In genomic region chr9:127545196-127546124, GRCh38 we compare ENCODE assay signal across 8 cellular contexts.
DNase-seq lines count a peak whose midpoint lies in the region; ATAC-seq and TF ChIP-seq lines count a peak whose summit lies in the region.

No MANE protein-coding gene starts in this region.

- H3K4me1 Mint-ChIP-seq in activated CD4-positive, alpha-beta T cell treated with anti-CD3 and anti-CD28 coated beads for 36 hours = no peaks in the 10 kb centered on the region

- DNase-seq in COLO668 (lab: John Stamatoyannopoulos, UW; ENCODE audit: unreplicated experiment) (peak; percentile 76), astrocyte of the cerebellum (ENCODE audit: low read depth) (peak; percentile 63), kidney glomerular epithelial cell (lab: John Stamatoyannopoulos, UW) (peak; percentile 98), tibial artery (no peak), cerebellar cortex (ENCODE audit: low spot score) (no peak)
- DNase-seq in activated CD4-positive, alpha-beta T cell treated with anti-CD3 and anti-CD28 coated beads for 36 hours = no peak

- peaks cover 20 to 84% (median 71%) of the 10 kb centered on the region in 4 donors for H3K4me1 ChIP-seq in tibial artery

- H3K36me3 ChIP-seq in tibial artery = peaks cover 0 to 8% (median 5%) of the 10 kb centered on the region in 3 donors

- peak overlapping the region; percentile 76 to 77 for H3K27ac ChIP-seq in tibial artery

- H3K36me3 Mint-ChIP-seq in activated CD4-positive, alpha-beta T cell treated with anti-CD3 and anti-CD28 coated beads for 36 hours (ENCODE audit: low read depth) = no peaks in the 10 kb centered on the region

- H3K4me3 ChIP-seq in astrocyte of the cerebellum (ENCODE audit: low read depth, low read length) = no peak overlapping the region
- H3K4me3 ChIP-seq in tibial artery = no peak overlapping the region

- no peaks in the 10 kb centered on the region for H3K9me3 ChIP-seq in tibial artery

- intact Hi-C loops in tibial artery (cut with DNase I; ENCODE audit: low total_unique reads) = no loop called here
- intact Hi-C loops in activated CD4-positive, alpha-beta T cell treated with anti-CD3 and anti-CD28 coated beads for 36 hours (cut with DNase I, micrococcal nuclease) = no loop called here

- H3K27me3 ChIP-seq in tibial artery = no peaks in the 10 kb centered on the region

- POLR2A ChIA-PET in activated CD4-positive, alpha-beta T cell treated with anti-CD3 and anti-CD28 coated beads for 36 hours (lab: Charles Lee) = no interaction called here

- in situ Hi-C loops in astrocyte of the cerebellum (cut with HindIII; ENCODE audit: low sequenced_read_pairs) = no loop called here

- no peaks in the 10 kb centered on the region for H3K27me3 Mint-ChIP-seq in activated CD4-positive, alpha-beta T cell treated with anti-CD3 and anti-CD28 coated beads for 36 hours

- no peak overlapping the region for H3K27ac Mint-ChIP-seq in activated CD4-positive, alpha-beta T cell treated with anti-CD3 and anti-CD28 coated beads for 36 hours

- peak; percentile 79 for ATAC-seq in HG03175 (IDR thresholded peaks at IDR 0.05; ENCODE audit: unreplicated experiment)
- no peak for ATAC-seq in HG02588 (IDR thresholded peaks at IDR 0.05; ENCODE audit: unreplicated experiment)
- ATAC-seq in activated CD4-positive, alpha-beta T cell treated with anti-CD3 and anti-CD28 coated beads for 36 hours = no peak

- CTCF ChIA-PET in activated CD4-positive, alpha-beta T cell treated with anti-CD3 and anti-CD28 coated beads for 36 hours (lab: Charles Lee) = interaction anchor here (0.8 to 1.1 kb wide), 2 partner anchors 8 to 33 kb away, joined by 3 read pairs; no protein-coding TSS in a partner anchor

- H3K4me3 Mint-ChIP-seq in activated CD4-positive, alpha-beta T cell treated with anti-CD3 and anti-CD28 coated beads for 36 hours = no peak overlapping the region

- no peaks in the 10 kb centered on the region for H3K9me3 Mint-ChIP-seq in activated CD4-positive, alpha-beta T cell treated with anti-CD3 and anti-CD28 coated beads for 36 hours (ENCODE audit: low read depth)

- no peak for TF ChIP-seq CTCF in astrocyte of the cerebellum (IDR thresholded peaks at IDR 0.05; ENCODE audit: low read depth, low read length, missing control alignments)
- no peak for TF ChIP-seq CTCF in tibial artery (IDR thresholded peaks at IDR 0.05)

Comparison
In these comparisons a context has a peak if more than half of its experiments do, and no peak if none do; other contexts are left out.
1. DNase-seq: peak in COLO668 (single experiment), astrocyte of the cerebellum (single experiment) and kidney glomerular epithelial cell (single experiment); none in tibial artery (0 of 2), activated CD4-positive, alpha-beta T cell treated with anti-CD3 and anti-CD28 coated beads for 36 hours (single experiment) and cerebellar cortex (single experiment).